8 cellular contexts compared by ENCODE assay signal in the genomic region with DNA sequence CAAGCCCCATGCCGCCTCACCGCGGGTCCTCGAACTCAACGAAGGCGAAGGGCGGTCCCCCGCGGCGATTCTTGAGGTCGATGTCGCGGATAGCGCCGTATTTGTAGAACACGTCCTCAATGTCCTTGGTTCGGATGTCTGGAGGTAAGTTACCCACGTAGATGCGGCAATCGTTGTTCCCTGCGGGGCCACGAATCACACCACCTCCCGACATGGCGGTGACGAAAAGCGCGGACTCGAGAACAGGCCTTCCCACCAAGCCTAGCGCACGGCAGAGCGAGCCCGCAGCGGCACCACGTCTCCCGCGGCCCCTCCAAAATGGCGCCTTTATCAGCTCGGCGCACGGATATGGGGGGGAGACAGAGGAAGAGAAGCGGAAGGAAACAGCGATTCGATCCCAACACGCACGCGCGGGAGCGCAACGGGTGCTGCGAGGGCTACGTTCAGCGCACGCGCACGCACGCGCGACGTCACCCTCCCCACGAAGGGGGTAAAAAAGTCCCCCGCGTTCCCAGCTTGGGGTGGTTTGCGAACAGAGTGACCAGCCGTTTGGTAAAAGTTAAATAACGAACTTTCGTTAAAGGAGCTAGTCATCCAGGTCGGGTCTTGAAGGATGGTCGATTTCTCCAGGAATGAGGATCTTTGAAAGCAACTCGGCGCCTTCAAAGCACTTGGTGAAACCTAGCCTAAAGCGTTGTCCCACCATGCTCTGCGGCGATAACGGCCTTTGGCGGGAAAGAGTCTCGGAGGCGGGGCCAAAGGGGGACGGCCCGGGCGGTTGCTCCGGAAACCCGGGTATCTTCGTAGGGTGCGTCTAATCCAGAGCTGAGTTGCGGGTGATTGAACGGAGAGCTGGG. TPM values are rescaled to one million over a fixed set of nuclear protein-coding genes. Genes with fewer than 3 reads are reported as not detected.
A peak's percentile ranks its signal among the peaks of the same experiment; 100 is the strongest.
DNase-seq lines count a peak whose midpoint lies in the region; ATAC-seq lines count a peak whose summit lies in the region.

A gene with protein sequence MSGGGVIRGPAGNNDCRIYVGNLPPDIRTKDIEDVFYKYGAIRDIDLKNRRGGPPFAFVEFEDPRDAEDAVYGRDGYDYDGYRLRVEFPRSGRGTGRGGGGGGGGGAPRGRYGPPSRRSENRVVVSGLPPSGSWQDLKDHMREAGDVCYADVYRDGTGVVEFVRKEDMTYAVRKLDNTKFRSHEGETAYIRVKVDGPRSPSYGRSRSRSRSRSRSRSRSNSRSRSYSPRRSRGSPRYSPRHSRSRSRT (minus strand): TSS at position 323 of the 857 bp plus-strand sequence. CDS start 109 bp downstream, at position 214.

- peak within 1 kb of the TSS; percentile 97 to 100 (median 99) for H3K27ac Mint-ChIP-seq in IgD-negative memory B cell

- H3K36me3 Mint-ChIP-seq in IgD-negative memory B cell: peaks cover 5% of the 10 kb centered on the region

- H3K27me3 Mint-ChIP-seq in IgD-negative memory B cell: no peaks in the 10 kb centered on the region

- peak; percentile 88 for ATAC-seq in GM21529 (IDR thresholded peaks at IDR 0.05; ENCODE audit: unreplicated experiment)

- H3K9me3 Mint-ChIP-seq in IgD-negative memory B cell: no peaks in the 10 kb centered on the region

- DNase-seq in DMS 273 treated with DMSO at 0.1 percent for 48 hours (lab: John Stamatoyannopoulos, UW): peak; percentile 96
- peak; percentile 85 for DNase-seq in OCI-M2 (lab: John Stamatoyannopoulos, UW; ENCODE audit: unreplicated experiment)
- peak; percentile 96 for DNase-seq in activated T-cell treated with anti-CD3 and anti-CD28 coated beads for 4 hours
- DNase-seq in epithelial cell of prostate (ENCODE audit: low read depth, low spot score): peak; percentile 81
- peak; percentile 97 for DNase-seq in mucosa of gallbladder (ENCODE audit: low spot score)
- peak; percentile 93 to 96 for DNase-seq in stimulated activated CD8-positive, alpha-beta memory T cell treated with anti-CD3 and anti-CD28 coated beads, Interleukin-4, amount 100 ng/mL, for 4 hours (ENCODE audit: low read depth in 2 of 2, low spot score in 1 of 2)

- peaks cover 31 to 42% (median 36%) of the 10 kb centered on the region in 3 donors for H3K4me1 Mint-ChIP-seq in IgD-negative memory B cell

- H3K27ac ChIP-seq in epithelial cell of prostate: peak within 1 kb of the TSS; percentile 87

- H3K4me3 Mint-ChIP-seq in IgD-negative memory B cell: peak within 1 kb of the TSS; percentile 99 to 100 (median 100)

RNA-seq across cellular contexts. Expression of the gene that starts here (rescaled TPM):
- polyA plus RNA-seq in IgD-negative memory B cell: 57.3 TPM
- 187 TPM for total RNA-seq in mucosa of gallbladder

Comparison
In these comparisons a context has a peak if more than half of its experiments do, and no peak if none do; other contexts are left out.
1. Peak in every context shown above with its lines: DNase-seq, ATAC-seq and H3K27ac ChIP-seq.